Comparison of ENCODE assay signal across 8 cellular contexts in genomic region chr4:14871676-14872430, GRCh38.
DNase-seq lines count a peak whose midpoint lies in the region; ATAC-seq lines count a peak whose summit lies in the region.

No MANE protein-coding gene starts in this region.

- H3K36me3 ChIP-seq in effector memory CD4-positive, alpha-beta T cell (ENCODE audit: control insufficient read depth, insufficient read depth, low read length), result no peaks in the 10 kb centered on the region

- H3K4me3 Mint-ChIP-seq in activated CD8-positive, alpha-beta memory T cell treated with anti-CD3 and anti-CD28 coated beads, Interleukin-2, amount 10 ng/mL, durations not matched to agents 7 days and 5 days, result no peak overlapping the region

- peaks cover 22% of the 10 kb centered on the region for H3K4me1 Mint-ChIP-seq in activated CD8-positive, alpha-beta memory T cell treated with anti-CD3 and anti-CD28 coated beads, Interleukin-2, amount 10 ng/mL, durations not matched to agents 7 days and 5 days

- H3K27me3 ChIP-seq in effector memory CD4-positive, alpha-beta T cell (replicated peaks; ENCODE audit: control insufficient read depth, insufficient read depth, low read length, poor library complexity, severe bottlenecking), result no peaks in the 10 kb centered on the region

- H3K4me3 ChIP-seq in effector memory CD4-positive, alpha-beta T cell (ENCODE audit: insufficient read depth, low read depth, low read length, poor library complexity, severe bottlenecking), result no peak overlapping the region

- ATAC-seq in activated CD8-positive, alpha-beta memory T cell treated with anti-CD3 and anti-CD28 coated beads, Interleukin-2, amount 10 ng/mL, durations not matched to agents 7 days and 5 days, result no peak

- no peaks in the 10 kb centered on the region for H3K36me3 Mint-ChIP-seq in activated CD8-positive, alpha-beta memory T cell treated with anti-CD3 and anti-CD28 coated beads, Interleukin-2, amount 10 ng/mL, durations not matched to agents 7 days and 5 days

- no peak overlapping the region for H3K27ac ChIP-seq in effector memory CD4-positive, alpha-beta T cell (ENCODE audit: insufficient read depth, low read length, poor library complexity, severe bottlenecking)

- DNase-seq in activated CD8-positive, alpha-beta memory T cell treated with anti-CD3 and anti-CD28 coated beads, Interleukin-2, amount 10 ng/mL, durations not matched to agents 7 days and 5 days, result peak; percentile 48
- DNase-seq in activated CD8-positive, alpha-beta memory T cell treated with anti-CD3 and anti-CD28 coated beads for 24 hours, result no peak
- peak; percentile 7 for DNase-seq in RKO (ENCODE audit: low spot score)
- DNase-seq in effector memory CD4-positive, alpha-beta T cell, result peak in 2 of 3 donors; percentile 1 to 15
- peak; percentile 18 for DNase-seq in stimulated activated CD4-positive, alpha-beta T cell treated with anti-CD3 and anti-CD28 coated beads, Interleukin-4, amount 100 ng/mL, for 24 hours
- no peak for DNase-seq in NOMO-1 treated with dmso at 0.1 percent for 144 hours (lab: John Stamatoyannopoulos, UW; ENCODE audit: unreplicated experiment)
- no peak for DNase-seq in D341Med (ENCODE audit: low spot score)
- DNase-seq in retina, result no peak

- H3K9me3 Mint-ChIP-seq in activated CD8-positive, alpha-beta memory T cell treated with anti-CD3 and anti-CD28 coated beads, Interleukin-2, amount 10 ng/mL, durations not matched to agents 7 days and 5 days (ENCODE audit: low read depth), result no peaks in the 10 kb centered on the region

- CTCF ChIA-PET in activated CD8-positive, alpha-beta memory T cell treated with anti-CD3 and anti-CD28 coated beads, Interleukin-2, amount 10 ng/mL, durations not matched to agents 7 days and 5 days (lab: Charles Lee), result no interaction called here

- H3K27me3 Mint-ChIP-seq in activated CD8-positive, alpha-beta memory T cell treated with anti-CD3 and anti-CD28 coated beads, Interleukin-2, amount 10 ng/mL, durations not matched to agents 7 days and 5 days, result peaks cover 5% of the 10 kb centered on the region

- no peaks in the 10 kb centered on the region for H3K4me1 ChIP-seq in effector memory CD4-positive, alpha-beta T cell (ENCODE audit: control insufficient read depth, insufficient read depth, low read length, poor library complexity, severe bottlenecking)

- H3K27ac Mint-ChIP-seq in activated CD8-positive, alpha-beta memory T cell treated with anti-CD3 and anti-CD28 coated beads, Interleukin-2, amount 10 ng/mL, durations not matched to agents 7 days and 5 days, result no peak overlapping the region

- H3K9me3 ChIP-seq in effector memory CD4-positive, alpha-beta T cell (ENCODE audit: control insufficient read depth, low read length), result no peaks in the 10 kb centered on the region

Comparison
In these comparisons a context has a peak if more than half of its experiments do, and no peak if none do; other contexts are left out.
1. DNase-seq: peak in activated CD8-positive, alpha-beta memory T cell treated with anti-CD3 and anti-CD28 coated beads, Interleukin-2, amount 10 ng/mL, durations not matched to agents 7 days and 5 days (single experiment), RKO (single experiment), effector memory CD4-positive, alpha-beta T cell (2 of 3) and stimulated activated CD4-positive, alpha-beta T cell treated with anti-CD3 and anti-CD28 coated beads, Interleukin-4, amount 100 ng/mL, for 24 hours (single experiment); none in activated CD8-positive, alpha-beta memory T cell treated with anti-CD3 and anti-CD28 coated beads for 24 hours (single experiment), NOMO-1 treated with dmso at 0.1 percent for 144 hours (single experiment), D341Med (single experiment) and retina (single experiment).